Comparison of ENCODE assay signal across 11 cellular contexts in the genomic region with DNA sequence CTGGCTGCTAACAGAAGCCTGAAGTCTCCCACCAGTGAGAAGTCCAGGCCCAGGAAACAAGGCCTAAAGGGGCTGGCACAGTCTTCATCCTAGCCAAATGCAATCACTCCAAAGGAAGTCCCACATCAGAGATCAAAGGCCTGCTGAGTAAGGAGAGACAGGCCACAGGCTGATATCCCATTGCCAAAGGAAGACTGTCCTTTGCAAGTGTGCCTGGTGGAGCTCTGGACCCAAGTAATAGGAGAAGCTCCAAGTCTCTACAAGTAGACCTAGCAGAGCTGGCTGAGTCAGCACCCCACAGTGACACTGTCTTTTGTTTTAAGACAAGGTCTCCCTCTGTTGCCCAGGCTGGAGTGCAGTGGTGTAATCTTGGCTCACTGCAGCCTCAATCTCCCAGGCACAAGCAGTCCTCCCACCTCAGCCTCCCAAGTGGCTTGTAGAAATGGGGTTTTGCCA. TPM values are rescaled to one million over a fixed set of nuclear protein-coding genes. Genes with fewer than 3 reads are reported as not detected.
DNase-seq lines count a peak whose midpoint lies in the region; ATAC-seq and TF ChIP-seq lines count a peak whose summit lies in the region.
"Had no signal": no experiment of that assay in that cellular context is flagged by ENCODE, and none has a peak within 500 bp of the region (broad histone marks: within the 10 kb centered on the region; RNA-seq: fewer than 3 reads in every experiment).

No MANE protein-coding gene starts in this region.

- CTCF ChIA-PET in A673 (lab: Charles Lee): no interaction called here

- TF ChIP-seq POLR2A in adrenal gland (IDR thresholded peaks at IDR 0.05): peak in 1 of 2 donors; percentile 50

- BruUV-seq in A673 (replicated peaks; lab: Mats Ljungman, UMichigan): no TSS peak

- POLR2A ChIA-PET in A673 (lab: Charles Lee; ENCODE audit: low non-redundant PET): no interaction called here

- H3K9me3 ChIP-seq in A673 (ENCODE audit: low read depth, low read length, poor library complexity, severe bottlenecking): no peaks in the 10 kb centered on the region
- H3K9me3 ChIP-seq in KOPT-K1 (ENCODE audit: insufficient read depth, low read length, poor library complexity, severe bottlenecking): no peaks in the 10 kb centered on the region
- H3K9me3 ChIP-seq in adrenal gland (replicated peaks in 1 of 3): no peaks in the 10 kb centered on the region
- no peaks in the 10 kb centered on the region for H3K9me3 ChIP-seq in lower lobe of right lung

- intact Hi-C loops in A673 (cut with micrococcal nuclease; ENCODE audit: unreplicated experiment) (no loop called here), adrenal gland (cut with DNase I) (no loop called here), lower lobe of right lung (cut with DNase I) (no loop called here)

- H3K4me1 ChIP-seq in A673 (ENCODE audit: insufficient read depth, low read length, poor library complexity, severe bottlenecking): peaks cover 45% of the 10 kb centered on the region
- peaks cover 40 to 66% of the 10 kb centered on the region in 2 donors for H3K4me1 ChIP-seq in adrenal gland (replicated peaks in 1 of 2)
- peaks cover 73% of the 10 kb centered on the region for H3K4me1 ChIP-seq in lower lobe of right lung

- no peaks in the 10 kb centered on the region for H3K27me3 ChIP-seq in A673 (replicated peaks; ENCODE audit: insufficient read depth, low read depth, low read length, poor library complexity)
- no peaks in the 10 kb centered on the region for H3K27me3 ChIP-seq in adrenal gland
- no peaks in the 10 kb centered on the region for H3K27me3 ChIP-seq in lower lobe of right lung (ENCODE audit: low read depth)

- DNase-seq in A673 (ENCODE audit: low spot score): no peak
- peak; percentile 37 to 83 (median 72) for DNase-seq in adrenal gland
- DNase-seq in lower lobe of right lung: no peak
- DNase-seq in NCI-H526 treated with DMSO at 0.1 percent for 48 hours (lab: John Stamatoyannopoulos, UW): no peak
- DNase-seq: activated CD4-positive, alpha-beta T cell treated with anti-CD3 and anti-CD28 coated beads for 48 hours; DMS79 had no signal

- H3K36me3 ChIP-seq in A673 (ENCODE audit: insufficient read depth, low read length, poor library complexity, severe bottlenecking): peaks cover 19% of the 10 kb centered on the region
- H3K36me3 ChIP-seq in KOPT-K1 (ENCODE audit: insufficient read depth, low read length): peaks cover 52% of the 10 kb centered on the region
- H3K36me3 ChIP-seq in adrenal gland (replicated peaks in 1 of 2): peaks cover 0 to 7% of the 10 kb centered on the region in 2 donors
- peaks cover 49% of the 10 kb centered on the region for H3K36me3 ChIP-seq in lower lobe of right lung

- ATAC-seq in lower lobe of right lung (no peak), GM21390 (IDR thresholded peaks at IDR 0.05; ENCODE audit: unreplicated experiment) (no peak), HG03469 (IDR thresholded peaks at IDR 0.05; ENCODE audit: unreplicated experiment) (no peak), GM21825 (IDR thresholded peaks at IDR 0.05; ENCODE audit: unreplicated experiment) (no peak)
- ATAC-seq: GM23338 had no signal

- TF ChIP-seq CTCF in A673 (conservative IDR thresholded peaks at IDR 0.05; ENCODE audit: low read depth, low read length) (no peak), adrenal gland (IDR thresholded peaks at IDR 0.05) (no peak), lower lobe of right lung (IDR thresholded peaks at IDR 0.05) (no peak)

- H3K27ac ChIP-seq in A673 (ENCODE audit: low read depth, low read length, poor library complexity, severe bottlenecking) (peak overlapping the region; percentile 91), KOPT-K1 (ENCODE audit: low read depth, low read length, poor library complexity, severe bottlenecking) (peak overlapping the region; percentile 92), adrenal gland (peak overlapping the region in 4 of 5 donors; percentile 93 to 98 (median 95)), lower lobe of right lung (peak overlapping the region; percentile 96)

- H3K4me3 ChIP-seq in A673 (ENCODE audit: low read depth, low read length, poor library complexity, severe bottlenecking) (no peak overlapping the region), adrenal gland (no peak overlapping the region), lower lobe of right lung (no peak overlapping the region)
- H3K4me3 ChIP-seq: GM23338 had no signal

RNA-seq across cellular contexts. Expression of a gene that starts 4.5 kb away (rescaled TPM):
- total RNA-seq in A673 (2021): 14.2 and 22.1 TPM in 2 replicates
- 10 to 100 TPM; 30.1 to 78.3 (median 56.8) TPM for total RNA-seq in adrenal gland
- polyA plus RNA-seq in adrenal gland: 10 to 100 TPM; 11.5 to 80.6 (median 57.9) TPM
- total RNA-seq in lower lobe of right lung: 17.7 TPM

RNA-seq across cellular contexts. Expression of a gene that starts 13.3 kb away (rescaled TPM):
- total RNA-seq in A673 (2021) (36.8 and 38.2 TPM in 2 replicates), adrenal gland (10 to 100 TPM in 7 of 8 donors, 1 to 10 TPM in 1; 6.0 to 44.2 (median 23.7) TPM), lower lobe of right lung (7.8 TPM)
- polyA plus RNA-seq in adrenal gland: 100 to 1,000 TPM in 1 of 3 donors, 10 to 100 TPM in 2; 17.7 to 125 (median 50.4) TPM

RNA-seq across cellular contexts. Expression of a gene that starts 13.4 kb away (rescaled TPM):
- 38.8 and 43.0 TPM in 2 replicates for total RNA-seq in A673 (2021)
- 10 to 100 TPM; 11.7 to 27.9 (median 18.5) TPM for total RNA-seq in adrenal gland
- polyA plus RNA-seq in adrenal gland: 10 to 100 TPM in 2 of 3 donors, 1 to 10 TPM in 1; 4.3 to 29.9 (median 12.6) TPM
- 23.8 TPM for total RNA-seq in lower lobe of right lung

RNA-seq across cellular contexts. Expression of a gene that starts 13.7 kb away (rescaled TPM):
- total RNA-seq in A673 (2021): 1,417 and 1,448 TPM in 2 replicates
- 1,000 to 10,000 TPM; 1,183 to 3,315 (median 1,866) TPM for total RNA-seq in adrenal gland
- polyA plus RNA-seq in adrenal gland: 1,000 to 10,000 TPM in 2 of 3 donors, 100 to 1,000 TPM in 1; 575 to 5,137 (median 3,671) TPM
- 997 TPM for total RNA-seq in lower lobe of right lung

RNA-seq across cellular contexts. Expression of a gene that starts 17.8 kb away (rescaled TPM):
- total RNA-seq in A673 (2021): 5.5 and 6.1 TPM in 2 replicates
- total RNA-seq in adrenal gland: under 1 TPM in 1 of 8 donors, not detected in 7; 0.75 TPM
- polyA plus RNA-seq in adrenal gland: 1 to 10 TPM in 1 of 3 donors, under 1 TPM in 1, not detected in 1; 0.24 to 1.6 TPM
- 34.1 TPM for total RNA-seq in lower lobe of right lung

Comparison
In these comparisons a context has a peak if more than half of its experiments do, and no peak if none do; other contexts are left out.
1. DNase-seq: peak in adrenal gland (7 of 7); none in A673 (single experiment), lower lobe of right lung (single experiment) and NCI-H526 treated with DMSO at 0.1 percent for 48 hours (single experiment).
2. Peak in every context shown above with its lines, with median percentiles within 50 percentile points of each other: H3K27ac ChIP-seq.